Comparison of ENCODE assay signal across 1 cellular context in genomic region chr17:37834168-37834567, GRCh38.
TF ChIP-seq lines count a peak whose summit lies in the region.

No MANE protein-coding gene starts in this region.

TF ChIP-seq in HepG2, 621 proteins besides CTCF, POLR2A, EP300 and RAD21 (continued from another document):
- TF ChIP-seq PREB (CRISPR knock-in tag; IDR thresholded peaks at IDR 0.05) = no peak
- TF ChIP-seq GPBP1L1 (CRISPR knock-in tag; IDR thresholded peaks at IDR 0.05) = no peak
- TF ChIP-seq TBX3 (IDR thresholded peaks at IDR 0.05; ENCODE audit: borderline replicate concordance) = peak; percentile 30; the same call in 1 of the 2 replicates
- no peak for TF ChIP-seq BORCS8-MEF2B (CRISPR knock-in tag; IDR thresholded peaks at IDR 0.05)
- no peak for TF ChIP-seq KAT8 (CRISPR knock-in tag; IDR thresholded peaks at IDR 0.05)
- no peak for TF ChIP-seq SRSF9 (IDR thresholded peaks at IDR 0.05; ENCODE audit: borderline replicate concordance, insufficient read depth, low read depth, low read length, poor library complexity, severe bottlenecking)
- TF ChIP-seq FOXA1 (IDR thresholded peaks at IDR 0.05) = 0 out of 2 replicates have a peak, but pooled peaks have one; percentile 7
- no peak for TF ChIP-seq FOXA1 (CRISPR knock-in tag; IDR thresholded peaks at IDR 0.05)
- TF ChIP-seq SALL1 (CRISPR knock-in tag; IDR thresholded peaks at IDR 0.05) = no peak
- no peak for TF ChIP-seq ZNF138 (CRISPR knock-in tag; IDR thresholded peaks at IDR 0.05; ENCODE audit: low read depth)
- TF ChIP-seq ZSCAN20 (CRISPR knock-in tag; IDR thresholded peaks at IDR 0.05; ENCODE audit: borderline replicate concordance) = no peak
- TF ChIP-seq ZKSCAN8 (CRISPR knock-in tag; IDR thresholded peaks at IDR 0.05; ENCODE audit: borderline replicate concordance) = no peak
- no peak for TF ChIP-seq ZNF543 (CRISPR knock-in tag; IDR thresholded peaks at IDR 0.05)
- TF ChIP-seq ZNF670 (CRISPR knock-in tag; IDR thresholded peaks at IDR 0.05; ENCODE audit: borderline replicate concordance) = no peak
- no peak for TF ChIP-seq ATF7 (IDR thresholded peaks at IDR 0.05)
- no peak for TF ChIP-seq ATF7 (CRISPR knock-in tag; IDR thresholded peaks at IDR 0.05)
- TF ChIP-seq ZNF407 (CRISPR knock-in tag; IDR thresholded peaks at IDR 0.05; ENCODE audit: not compliant biosample characterization) = no peak
- no peak for TF ChIP-seq ZNF430 (CRISPR knock-in tag; IDR thresholded peaks at IDR 0.05)
- no peak for TF ChIP-seq ZNF83 (CRISPR knock-in tag; IDR thresholded peaks at IDR 0.05; ENCODE audit: borderline replicate concordance)
- no peak for TF ChIP-seq ZNF878 (CRISPR knock-in tag; IDR thresholded peaks at IDR 0.05)
- TF ChIP-seq IKZF1 (IDR thresholded peaks at IDR 0.05) = peak; percentile 56; the same call in 1 of the 2 replicates
- no peak for TF ChIP-seq HMG20A (CRISPR knock-in tag; IDR thresholded peaks at IDR 0.05; ENCODE audit: borderline replicate concordance)
- TF ChIP-seq ZNF431 (CRISPR knock-in tag; IDR thresholded peaks at IDR 0.05; ENCODE audit: borderline replicate concordance, low read depth) = no peak
- no peak for TF ChIP-seq ZNF180 (CRISPR knock-in tag; IDR thresholded peaks at IDR 0.05; ENCODE audit: borderline replicate concordance, low read depth)
- no peak for TF ChIP-seq CENPBD1 (CRISPR knock-in tag; IDR thresholded peaks at IDR 0.05; ENCODE audit: borderline replicate concordance, low read depth)
- no peak for TF ChIP-seq HIC2 (CRISPR knock-in tag; IDR thresholded peaks at IDR 0.05; ENCODE audit: low read depth)
- no peak for TF ChIP-seq PRDM4 (CRISPR knock-in tag; IDR thresholded peaks at IDR 0.05; ENCODE audit: borderline replicate concordance)
- no peak for TF ChIP-seq NFE2L2 (IDR thresholded peaks at IDR 0.05; ENCODE audit: low read length)
- TF ChIP-seq ZNF567 (CRISPR knock-in tag; IDR thresholded peaks at IDR 0.05; ENCODE audit: borderline replicate concordance) = no peak
- no peak for TF ChIP-seq TEAD3 (CRISPR knock-in tag; optimal IDR thresholded peaks at IDR 0.05; ENCODE audit: borderline replicate concordance)
- TF ChIP-seq HOMEZ (CRISPR knock-in tag; IDR thresholded peaks at IDR 0.05; ENCODE audit: low read depth) = no peak
- TF ChIP-seq KLF13 (CRISPR knock-in tag; IDR thresholded peaks at IDR 0.05) = no peak
- TF ChIP-seq ZNF256 (CRISPR knock-in tag; conservative IDR thresholded peaks at IDR 0.05) = no peak
- no peak for TF ChIP-seq CAMTA2 (CRISPR knock-in tag; IDR thresholded peaks at IDR 0.05; ENCODE audit: borderline replicate concordance)
- 0 out of 2 replicates have a peak, but pooled peaks have one; percentile 16 for TF ChIP-seq ATM (IDR thresholded peaks at IDR 0.05; ENCODE audit: borderline replicate concordance)
- TF ChIP-seq ZHX1 (CRISPR knock-in tag; IDR thresholded peaks at IDR 0.05; ENCODE audit: low read depth) = no peak
- TF ChIP-seq NFYC (CRISPR knock-in tag; IDR thresholded peaks at IDR 0.05) = no peak
- TF ChIP-seq ZSCAN31 (CRISPR knock-in tag; IDR thresholded peaks at IDR 0.05; ENCODE audit: low read depth) = no peak
- no peak for TF ChIP-seq ZBTB20 (CRISPR knock-in tag; IDR thresholded peaks at IDR 0.05; ENCODE audit: borderline replicate concordance, low read depth)
- no peak for TF ChIP-seq KLF6 (CRISPR knock-in tag; IDR thresholded peaks at IDR 0.05)
